In genomic region chr6:42322676-42323075, GRCh38 we compare ENCODE assay signal across 19 cellular contexts.
DNase-seq lines count a peak whose midpoint lies in the region; ATAC-seq and TF ChIP-seq lines count a peak whose summit lies in the region.
"Had no signal": no experiment of that assay in that cellular context is flagged by ENCODE, and none has a peak within 500 bp of the region (broad histone marks: within the 10 kb centered on the region; RNA-seq: fewer than 3 reads in every experiment).

No MANE protein-coding gene starts in this region.

- no peaks in the 10 kb centered on the region for H3K27me3 ChIP-seq in CD4-positive, CD25-positive, alpha-beta regulatory T cell (ENCODE audit: control insufficient read depth, insufficient read depth, low read length)
- no peaks in the 10 kb centered on the region for H3K27me3 ChIP-seq in H7 (ENCODE audit: control insufficient read depth, insufficient read depth, low read length)
- H3K27me3 ChIP-seq: testis had no signal

- CTCF ChIA-PET in RWPE1 (lab: Yijun Ruan, JAX), result interaction anchor here (1.0 kb wide), 1 partner anchor 25 kb away, joined by 4 read pairs; no protein-coding TSS in a partner anchor

- peaks cover 38 to 75% (median 61%) of the 10 kb centered on the region in 4 donors for H3K4me1 Mint-ChIP-seq in CD4-positive, CD25-positive, alpha-beta regulatory T cell

- no peak overlapping the region for H3K4me3 ChIP-seq in CD4-positive, CD25-positive, alpha-beta regulatory T cell (ENCODE audit: low read depth, low read length)
- no peak overlapping the region for H3K4me3 ChIP-seq in H7 (ENCODE audit: insufficient read depth, low read depth, low read length)
- H3K4me3 ChIP-seq: A549, HAP-1, psoas muscle, testis had no signal

- peaks cover 15% of the 10 kb centered on the region for H3K36me3 Mint-ChIP-seq in CD4-positive, CD25-positive, alpha-beta regulatory T cell

- no peaks in the 10 kb centered on the region for H3K27me3 Mint-ChIP-seq in CD4-positive, CD25-positive, alpha-beta regulatory T cell
- H3K27me3 Mint-ChIP-seq: CD4-positive, alpha-beta T cell; natural killer cell treated with Interleukin-12 subunit alpha and Interleukin-12 subunit beta and Interleukin-15 and Interleukin-18, amount 100 ng/mL, for 72 hours had no signal

- ATAC-seq in CD4-positive, CD25-positive, alpha-beta regulatory T cell (ENCODE audit: low read depth in 2 of 2), result no peak
- ATAC-seq in HG03442 (IDR thresholded peaks at IDR 0.05; ENCODE audit: unreplicated experiment) (no peak), HG02885 (IDR thresholded peaks at IDR 0.05; ENCODE audit: poor library complexity, unreplicated experiment) (no peak), HG02759 (IDR thresholded peaks at IDR 0.05; ENCODE audit: unreplicated experiment) (no peak)
- ATAC-seq: A549; natural killer cell treated with Interleukin-12 subunit alpha and Interleukin-12 subunit beta and Interleukin-15 and Interleukin-18, amount 100 ng/mL, for 72 hours; psoas muscle had no signal

- H3K4me3 Mint-ChIP-seq in CD4-positive, CD25-positive, alpha-beta regulatory T cell, result peak overlapping the region in 1 of 4 donors; percentile 31
- H3K4me3 Mint-ChIP-seq: activated naive CD4-positive, alpha-beta T cell treated with anti-CD3 and anti-CD28 coated beads for 36 hours had no signal

- H3K4me1 ChIP-seq in CD4-positive, CD25-positive, alpha-beta regulatory T cell (ENCODE audit: control insufficient read depth, insufficient read depth, low read length, poor library complexity, severe bottlenecking), result peaks cover 35% of the 10 kb centered on the region
- H3K4me1 ChIP-seq: psoas muscle, testis had no signal

- H3K27ac Mint-ChIP-seq in CD4-positive, CD25-positive, alpha-beta regulatory T cell, result peak overlapping the region in 2 of 3 donors; percentile 9 to 59
- H3K27ac Mint-ChIP-seq: activated naive CD4-positive, alpha-beta T cell treated with anti-CD3 and anti-CD28 coated beads for 36 hours; natural killer cell treated with Interleukin-12 subunit alpha and Interleukin-12 subunit beta and Interleukin-15 and Interleukin-18, amount 100 ng/mL, for 72 hours had no signal

- peaks cover 0 to 3% (median 0%) of the 10 kb centered on the region in 7 donors for H3K9me3 Mint-ChIP-seq in CD4-positive, CD25-positive, alpha-beta regulatory T cell
- H3K9me3 Mint-ChIP-seq: activated naive CD4-positive, alpha-beta T cell treated with anti-CD3 and anti-CD28 coated beads for 36 hours; CD4-positive, alpha-beta T cell; natural killer cell treated with Interleukin-12 subunit alpha and Interleukin-12 subunit beta and Interleukin-15 and Interleukin-18, amount 100 ng/mL, for 72 hours had no signal

- H3K27ac ChIP-seq in CD4-positive, CD25-positive, alpha-beta regulatory T cell (ENCODE audit: insufficient read depth, low read length, poor library complexity, severe bottlenecking), result no peak overlapping the region
- H3K27ac ChIP-seq in RWPE1, result 0 out of 2 replicates have a peak overlapping the region, but pooled peaks have one; percentile 28
- H3K27ac ChIP-seq: A549, psoas muscle, testis had no signal

- H3K9me3 ChIP-seq in CD4-positive, CD25-positive, alpha-beta regulatory T cell (ENCODE audit: control insufficient read depth in 2 of 2, low read length in 2 of 2), result no peaks in the 10 kb centered on the region
- H3K9me3 ChIP-seq: testis had no signal

- H3K36me3 ChIP-seq in CD4-positive, CD25-positive, alpha-beta regulatory T cell (ENCODE audit: control insufficient read depth, insufficient read depth, low read length), result peaks cover 3% of the 10 kb centered on the region
- H3K36me3 ChIP-seq in H7 (replicated peaks; ENCODE audit: control insufficient read depth, insufficient read depth, low read length), result no peaks in the 10 kb centered on the region
- H3K36me3 ChIP-seq: HAP-1 had no signal

- DNase-seq in CD4-positive, CD25-positive, alpha-beta regulatory T cell, result no peak
- peak; percentile 65 for DNase-seq in H7
- DNase-seq in RWPE1 (ENCODE audit: low spot score), result no peak
- DNase-seq in iPS DF 4.7 (ENCODE audit: extremely low read depth, low spot score), result peak; percentile 22
- DNase-seq in activated effector memory CD4-positive, alpha-beta T cell treated with Interleukin-2 at 50 U/mL for 16 hours, result no peak
- DNase-seq: activated naive CD4-positive, alpha-beta T cell treated with anti-CD3 and anti-CD28 coated beads for 36 hours; anterior cingulate cortex; CD4-positive, alpha-beta T cell; cerebellar nuclear complex; effector memory CD4-positive, alpha-beta T cell; islet precursor cell; psoas muscle; testis had no signal

- POLR2A ChIA-PET in RWPE1 (lab: Yijun Ruan, JAX; ENCODE audit: low non-redundant PET), result no interaction called here

- no peak for TF ChIP-seq CTCF in RWPE1 (conservative IDR thresholded peaks at IDR 0.05; ENCODE audit: low read depth)

Comparison
In these comparisons a context has a peak if more than half of its experiments do, and no peak if none do; other contexts are left out.
1. DNase-seq: peak in H7 (single experiment) and iPS DF 4.7 (single experiment); none in CD4-positive, CD25-positive, alpha-beta regulatory T cell (0 of 3), RWPE1 (single experiment) and activated effector memory CD4-positive, alpha-beta T cell treated with Interleukin-2 at 50 U/mL for 16 hours (single experiment).